12 cellular contexts compared by ENCODE assay signal in the genomic region with DNA sequence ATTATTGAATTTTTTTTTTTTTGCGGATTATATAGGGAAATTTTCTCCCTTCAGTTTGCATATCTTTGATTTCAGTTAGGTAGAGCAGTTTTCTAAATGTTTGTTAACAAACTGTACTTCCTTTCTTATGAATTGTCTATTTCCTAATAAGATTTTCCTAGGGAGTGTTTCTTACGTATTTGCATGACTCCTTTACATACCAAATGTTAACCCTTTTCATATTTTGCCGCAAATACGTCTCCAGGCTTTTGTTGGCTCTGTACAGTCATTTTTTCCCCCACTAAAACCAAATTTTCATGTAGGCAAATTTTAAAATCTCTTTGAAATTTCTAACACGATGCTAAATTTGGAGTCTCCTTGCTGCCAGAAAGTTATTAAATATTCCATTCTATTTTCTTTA. TPM values are rescaled to one million over a fixed set of nuclear protein-coding genes. Genes with fewer than 3 reads are reported as not detected.
A peak's percentile ranks its signal among the peaks of the same experiment; 100 is the strongest.
DNase-seq lines count a peak whose midpoint lies in the region; TF ChIP-seq lines count a peak whose summit lies in the region.
"Had no signal": no experiment of that assay in that cellular context is flagged by ENCODE, and none has a peak within 500 bp of the region (broad histone marks: within the 10 kb centered on the region; RNA-seq: fewer than 3 reads in every experiment).

No MANE protein-coding gene starts in this region.

- H3K27ac ChIP-seq in neural progenitor cell (peak overlapping the region; percentile 89), brain microvascular endothelial cell (no peak overlapping the region)

- H3K79me2 ChIP-seq in neural progenitor cell (ENCODE audit: low read depth), result peaks cover 29% of the 10 kb centered on the region

- H3K4me1 ChIP-seq in Caco-2 (peaks cover 21% of the 10 kb centered on the region), neural progenitor cell (peaks cover 45% of the 10 kb centered on the region)

- peaks cover 61% of the 10 kb centered on the region for H3F3A ChIP-seq in neural progenitor cell (ENCODE audit: low read depth)

- TF ChIP-seq CTCF in Caco-2 (IDR thresholded peaks at IDR 0.05; ENCODE audit: insufficient read depth in 1 of 2, low read depth in 1 of 2, low read length in 1 of 2, severe bottlenecking in 1 of 2, unreplicated experiment in 1 of 2) (no peak), epithelial cell of esophagus (IDR thresholded peaks at IDR 0.05; ENCODE audit: insufficient read depth, low read depth, low read length, missing control alignments) (no peak), neural progenitor cell (IDR thresholded peaks at IDR 0.05) (no peak), brain microvascular endothelial cell (IDR thresholded peaks at IDR 0.05; ENCODE audit: low read depth, low read length, missing control alignments) (no peak)

- peaks cover 35% of the 10 kb centered on the region for H4K20me1 ChIP-seq in neural progenitor cell (ENCODE audit: low read depth)

- H2AFZ ChIP-seq in neural progenitor cell (replicated peaks), result no peak overlapping the region

- H3K9ac ChIP-seq in neural progenitor cell, result no peak overlapping the region

- H3K36me3 Mint-ChIP-seq in Caco-2 (ENCODE audit: insufficient read depth, unreplicated experiment) (no peaks in the 10 kb centered on the region), neural progenitor cell (no peaks in the 10 kb centered on the region)

- H3K4me3 ChIP-seq in Caco-2 (ENCODE audit: low read depth, low read length) (no peak overlapping the region), epithelial cell of esophagus (ENCODE audit: low read length) (no peak overlapping the region), neural progenitor cell (peak overlapping the region; percentile 37), brain microvascular endothelial cell (ENCODE audit: low read depth, low read length) (no peak overlapping the region)

- H3K27me3 Mint-ChIP-seq in Caco-2 (ENCODE audit: insufficient read depth, unreplicated experiment), result no peaks in the 10 kb centered on the region
- peaks cover 30% of the 10 kb centered on the region for H3K27me3 Mint-ChIP-seq in neural progenitor cell (ENCODE audit: insufficient read depth, low read depth)

- CTCF ChIA-PET in Caco-2 (lab: Charles Lee), result no interaction called here

- H3K9me3 Mint-ChIP-seq in Caco-2 (ENCODE audit: unreplicated experiment) (no peaks in the 10 kb centered on the region), neural progenitor cell (no peaks in the 10 kb centered on the region)
- H3K9me3 Mint-ChIP-seq: activated naive CD4-positive, alpha-beta T cell treated with anti-CD3 and anti-CD28 coated beads for 36 hours had no signal

- POLR2A ChIA-PET in Caco-2 (lab: Charles Lee), result interaction anchor here (0.6 kb wide), 1 partner anchor 312 kb away, joined by 3 read pairs; no protein-coding TSS in a partner anchor

- H3K27ac Mint-ChIP-seq in Caco-2 (ENCODE audit: unreplicated experiment) (no peak overlapping the region), neural progenitor cell (no peak overlapping the region)
- H3K27ac Mint-ChIP-seq: activated naive CD4-positive, alpha-beta T cell treated with anti-CD3 and anti-CD28 coated beads for 36 hours had no signal

- H3K4me1 Mint-ChIP-seq in Caco-2 (ENCODE audit: low read depth, unreplicated experiment) (peaks cover 21% of the 10 kb centered on the region), neural progenitor cell (peaks cover 42% of the 10 kb centered on the region)

- H3K4me3 Mint-ChIP-seq in Caco-2 (ENCODE audit: unreplicated experiment) (peak overlapping the region; percentile 11), neural progenitor cell (peak overlapping the region; percentile 79)

- BruUV-seq in Caco-2 (replicated peaks; lab: Mats Ljungman, UMichigan), result no TSS peak

- DNase-seq in Caco-2 (no peak), NCI-H526 treated with DMSO at 0.1 percent for 48 hours (lab: John Stamatoyannopoulos, UW) (peak; percentile 76), epithelial cell of esophagus (ENCODE audit: low read depth) (peak; percentile 25), neural progenitor cell (ENCODE audit: low spot score) (no peak), NCI-H2196 (lab: John Stamatoyannopoulos, UW; ENCODE audit: unreplicated experiment) (no peak), MV-4-11 (lab: John Stamatoyannopoulos, UW) (no peak), brain microvascular endothelial cell (no peak), NCI-H2171 (lab: John Stamatoyannopoulos, UW) (no peak)
- DNase-seq: activated CD4-positive, alpha-beta T cell treated with anti-CD3 and anti-CD28 coated beads, Interleukin-2, amount 50 U/mL, for 1 hour; activated naive CD4-positive, alpha-beta T cell treated with anti-CD3 and anti-CD28 coated beads for 36 hours; effector memory CD4-positive, alpha-beta T cell; NCI-H1436 had no signal

- H3K27me3 ChIP-seq in Caco-2 (replicated peaks; ENCODE audit: control insufficient read depth, insufficient read depth, low read length) (no peaks in the 10 kb centered on the region), neural progenitor cell (no peaks in the 10 kb centered on the region), brain microvascular endothelial cell (replicated peaks) (peaks cover 16% of the 10 kb centered on the region)

- H3K36me3 ChIP-seq in Caco-2 (ENCODE audit: control insufficient read depth, insufficient read depth, low read length) (no peaks in the 10 kb centered on the region), neural progenitor cell (no peaks in the 10 kb centered on the region), brain microvascular endothelial cell (replicated peaks) (no peaks in the 10 kb centered on the region)

- H3K4me2 ChIP-seq in neural progenitor cell, result peak overlapping the region; percentile 98

- intact Hi-C loops in Caco-2 (cut with micrococcal nuclease; ENCODE audit: unreplicated experiment), result no loop called here

- in situ Hi-C loops in brain microvascular endothelial cell (cut with HindIII; ENCODE audit: low pct_ligation_motif_present, low sequenced_read_pairs), result no loop called here

- H3K9me3 ChIP-seq in Caco-2 (no peaks in the 10 kb centered on the region), neural progenitor cell (ENCODE audit: low read depth) (no peaks in the 10 kb centered on the region)

RNA-seq across cellular contexts. Expression of gene FRAT2, which starts 1.9 kb away (rescaled TPM):
- 16.6 and 18.8 TPM in 2 replicates for total RNA-seq in Caco-2 (2022)
- 14.9 and 27.4 TPM in 2 replicates for total RNA-seq in neural progenitor cell (ENCODE audit: low replicate concordance)

RNA-seq across cellular contexts. Expression of gene FRAT1, which starts 17.4 kb away (rescaled TPM):
- 2.3 and 2.9 TPM in 2 replicates for total RNA-seq in Caco-2 (2022)
- total RNA-seq in neural progenitor cell (ENCODE audit: low replicate concordance), result 2.0 and 8.8 TPM in 2 replicates

RNA-seq across cellular contexts. Expression of gene ARHGAP19, which starts 44.0 kb away (rescaled TPM):
- total RNA-seq in Caco-2 (2022), result 13.9 and 15.9 TPM in 2 replicates
- 58.9 and 88.8 TPM in 2 replicates for total RNA-seq in neural progenitor cell (ENCODE audit: low replicate concordance)

Comparison
In these comparisons a context has a peak if more than half of its experiments do, and no peak if none do; other contexts are left out.
1. DNase-seq: peak in NCI-H526 treated with DMSO at 0.1 percent for 48 hours (single experiment) and epithelial cell of esophagus (single experiment); none in Caco-2 (0 of 2), neural progenitor cell (single experiment), NCI-H2196 (single experiment), MV-4-11 (single experiment), brain microvascular endothelial cell (single experiment) and NCI-H2171 (single experiment).